1 cellular context compared by ENCODE assay signal in the genomic region with DNA sequence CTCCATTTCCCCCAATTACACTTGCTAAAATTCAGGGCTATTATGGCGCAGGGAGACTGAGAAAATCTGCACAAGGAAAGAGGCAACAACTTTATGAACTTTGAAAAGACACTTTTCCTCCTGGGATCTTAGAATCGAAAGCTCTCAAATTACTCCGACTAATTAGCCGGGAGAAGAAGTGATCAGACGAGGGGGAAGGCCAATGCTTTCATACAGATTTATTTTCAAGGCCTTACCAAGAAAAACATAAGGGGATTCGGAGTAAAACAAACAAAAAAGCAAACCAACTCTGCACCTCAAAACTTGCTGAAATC.
TF ChIP-seq lines count a peak whose summit lies in the region.

No MANE protein-coding gene starts in this region.

TF ChIP-seq in GM23338, 12 proteins besides CTCF, POLR2A, EP300 and RAD21 (continued from another document):
- TF ChIP-seq, protein P1, sequence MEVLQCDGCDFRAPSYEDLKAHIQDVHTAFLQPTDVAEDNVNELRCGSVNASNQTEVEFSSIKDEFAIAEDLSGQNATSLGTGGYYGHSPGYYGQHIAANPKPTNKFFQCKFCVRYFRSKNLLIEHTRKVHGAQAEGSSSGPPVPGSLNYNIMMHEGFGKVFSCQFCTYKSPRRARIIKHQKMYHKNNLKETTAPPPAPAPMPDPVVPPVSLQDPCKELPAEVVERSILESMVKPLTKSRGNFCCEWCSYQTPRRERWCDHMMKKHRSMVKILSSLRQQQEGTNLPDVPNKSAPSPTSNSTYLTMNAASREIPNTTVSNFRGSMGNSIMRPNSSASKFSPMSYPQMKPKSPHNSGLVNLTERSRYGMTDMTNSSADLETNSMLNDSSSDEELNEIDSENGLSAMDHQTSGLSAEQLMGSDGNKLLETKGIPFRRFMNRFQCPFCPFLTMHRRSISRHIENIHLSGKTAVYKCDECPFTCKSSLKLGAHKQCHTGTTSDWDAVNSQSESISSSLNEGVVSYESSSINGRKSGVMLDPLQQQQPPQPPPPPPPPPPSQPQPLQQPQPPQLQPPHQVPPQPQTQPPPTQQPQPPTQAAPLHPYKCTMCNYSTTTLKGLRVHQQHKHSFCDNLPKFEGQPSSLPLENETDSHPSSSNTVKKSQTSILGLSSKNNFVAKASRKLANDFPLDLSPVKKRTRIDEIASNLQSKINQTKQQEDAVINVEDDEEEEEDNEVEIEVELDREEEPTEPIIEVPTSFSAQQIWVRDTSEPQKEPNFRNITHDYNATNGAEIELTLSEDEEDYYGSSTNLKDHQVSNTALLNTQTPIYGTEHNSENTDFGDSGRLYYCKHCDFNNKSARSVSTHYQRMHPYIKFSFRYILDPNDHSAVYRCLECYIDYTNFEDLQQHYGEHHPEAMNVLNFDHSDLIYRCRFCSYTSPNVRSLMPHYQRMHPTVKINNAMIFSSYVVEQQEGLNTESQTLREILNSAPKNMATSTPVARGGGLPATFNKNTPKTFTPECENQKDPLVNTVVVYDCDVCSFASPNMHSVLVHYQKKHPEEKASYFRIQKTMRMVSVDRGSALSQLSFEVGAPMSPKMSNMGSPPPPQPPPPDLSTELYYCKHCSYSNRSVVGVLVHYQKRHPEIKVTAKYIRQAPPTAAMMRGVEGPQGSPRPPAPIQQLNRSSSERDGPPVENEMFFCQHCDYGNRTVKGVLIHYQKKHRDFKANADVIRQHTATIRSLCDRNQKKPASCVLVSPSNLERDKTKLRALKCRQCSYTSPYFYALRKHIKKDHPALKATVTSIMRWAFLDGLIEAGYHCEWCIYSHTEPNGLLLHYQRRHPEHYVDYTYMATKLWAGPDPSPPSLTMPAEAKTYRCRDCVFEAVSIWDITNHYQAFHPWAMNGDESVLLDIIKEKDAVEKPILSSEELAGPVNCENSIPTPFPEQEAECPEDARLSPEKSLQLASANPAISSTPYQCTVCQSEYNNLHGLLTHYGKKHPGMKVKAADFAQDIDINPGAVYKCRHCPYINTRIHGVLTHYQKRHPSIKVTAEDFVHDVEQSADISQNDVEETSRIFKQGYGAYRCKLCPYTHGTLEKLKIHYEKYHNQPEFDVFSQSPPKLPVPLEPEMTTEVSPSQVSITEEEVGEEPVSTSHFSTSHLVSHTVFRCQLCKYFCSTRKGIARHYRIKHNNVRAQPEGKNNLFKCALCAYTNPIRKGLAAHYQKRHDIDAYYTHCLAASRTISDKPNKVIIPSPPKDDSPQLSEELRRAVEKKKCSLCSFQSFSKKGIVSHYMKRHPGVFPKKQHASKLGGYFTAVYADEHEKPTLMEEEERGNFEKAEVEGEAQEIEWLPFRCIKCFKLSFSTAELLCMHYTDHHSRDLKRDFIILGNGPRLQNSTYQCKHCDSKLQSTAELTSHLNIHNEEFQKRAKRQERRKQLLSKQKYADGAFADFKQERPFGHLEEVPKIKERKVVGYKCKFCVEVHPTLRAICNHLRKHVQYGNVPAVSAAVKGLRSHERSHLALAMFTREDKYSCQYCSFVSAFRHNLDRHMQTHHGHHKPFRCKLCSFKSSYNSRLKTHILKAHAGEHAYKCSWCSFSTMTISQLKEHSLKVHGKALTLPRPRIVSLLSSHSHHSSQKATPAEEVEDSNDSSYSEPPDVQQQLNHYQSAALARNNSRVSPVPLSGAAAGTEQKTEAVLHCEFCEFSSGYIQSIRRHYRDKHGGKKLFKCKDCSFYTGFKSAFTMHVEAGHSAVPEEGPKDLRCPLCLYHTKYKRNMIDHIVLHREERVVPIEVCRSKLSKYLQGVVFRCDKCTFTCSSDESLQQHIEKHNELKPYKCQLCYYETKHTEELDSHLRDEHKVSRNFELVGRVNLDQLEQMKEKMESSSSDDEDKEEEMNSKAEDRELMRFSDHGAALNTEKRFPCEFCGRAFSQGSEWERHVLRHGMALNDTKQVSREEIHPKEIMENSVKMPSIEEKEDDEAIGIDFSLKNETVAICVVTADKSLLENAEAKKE (CRISPR knock-in tag; IDR thresholded peaks at IDR 0.05), result no peak
- TF ChIP-seq EZH2 (IDR thresholded peaks at IDR 0.05; ENCODE audit: low read depth, unreplicated experiment) (peak; percentile 91), NANOG (IDR thresholded peaks at IDR 0.05; ENCODE audit: borderline replicate concordance) (no peak), EZH2phosphoT487 (IDR thresholded peaks at IDR 0.05; ENCODE audit: unreplicated experiment) (no peak)
- TF ChIP-seq, protein P2, sequence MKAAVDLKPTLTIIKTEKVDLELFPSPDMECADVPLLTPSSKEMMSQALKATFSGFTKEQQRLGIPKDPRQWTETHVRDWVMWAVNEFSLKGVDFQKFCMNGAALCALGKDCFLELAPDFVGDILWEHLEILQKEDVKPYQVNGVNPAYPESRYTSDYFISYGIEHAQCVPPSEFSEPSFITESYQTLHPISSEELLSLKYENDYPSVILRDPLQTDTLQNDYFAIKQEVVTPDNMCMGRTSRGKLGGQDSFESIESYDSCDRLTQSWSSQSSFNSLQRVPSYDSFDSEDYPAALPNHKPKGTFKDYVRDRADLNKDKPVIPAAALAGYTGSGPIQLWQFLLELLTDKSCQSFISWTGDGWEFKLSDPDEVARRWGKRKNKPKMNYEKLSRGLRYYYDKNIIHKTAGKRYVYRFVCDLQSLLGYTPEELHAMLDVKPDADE (IDR thresholded peaks at IDR 0.05), result no peak
